ENCODE assay signal across 9 cellular contexts in genomic region chr6:13425971-13426931, GRCh38.
DNase-seq lines count a peak whose midpoint lies in the region; ATAC-seq and TF ChIP-seq lines count a peak whose summit lies in the region.
"Had no signal": no experiment of that assay in that cellular context is flagged by ENCODE, and none has a peak within 500 bp of the region (broad histone marks: within the 10 kb centered on the region; RNA-seq: fewer than 3 reads in every experiment).

No MANE protein-coding gene starts in this region.

- H3K9me2 ChIP-seq in PC-9 (ENCODE audit: insufficient read depth), result no peaks in the 10 kb centered on the region

- ATAC-seq in GM21529 (IDR thresholded peaks at IDR 0.05; ENCODE audit: unreplicated experiment) (no peak), GM21723 (IDR thresholded peaks at IDR 0.05; ENCODE audit: unreplicated experiment) (no peak)

- no peak overlapping the region for H2AFZ ChIP-seq in PC-9

- 87% methylated on average over 19 of the region's 21 CpGs for WGBS in esophagus muscularis mucosa
- 90 to 93% methylated on average over 21 of the region's 21 CpGs for WGBS in sigmoid colon, 2 donors

- H3K4me2 ChIP-seq in PC-9, result peak overlapping the region; percentile 4; the same call in 1 of the 2 replicates

- POLR2A ChIA-PET in PC-9 (lab: Charles Lee; ENCODE audit: unreplicated experiment), result interaction anchor here (0.6 kb wide), 1 partner anchor 388 kb away, joined by 3 read pairs; no protein-coding TSS in a partner anchor

- H3K4me3 ChIP-seq in PC-9 (no peak overlapping the region), esophagus muscularis mucosa (no peak overlapping the region), sigmoid colon (no peak overlapping the region)

- no peak overlapping the region for H3K27ac ChIP-seq in PC-9
- peak overlapping the region; percentile 50 to 72 (median 66) for H3K27ac ChIP-seq in esophagus muscularis mucosa (replicated peaks in 1 of 4)
- peak overlapping the region; percentile 55 to 68 (median 65) for H3K27ac ChIP-seq in sigmoid colon

- TF ChIP-seq EP300 in esophagus muscularis mucosa (IDR thresholded peaks at IDR 0.05) (no peak), sigmoid colon (IDR thresholded peaks at IDR 0.05) (no peak)

- TF ChIP-seq POLR2A in esophagus muscularis mucosa (IDR thresholded peaks at IDR 0.05; ENCODE audit: low read depth), result no peak
- no peak for TF ChIP-seq POLR2A in sigmoid colon (IDR thresholded peaks at IDR 0.05)

- H3K9me3 ChIP-seq in PC-9 (ENCODE audit: insufficient read depth, low read depth), result no peaks in the 10 kb centered on the region
- H3K9me3 ChIP-seq in esophagus muscularis mucosa, result no peaks in the 10 kb centered on the region
- H3K9me3 ChIP-seq in sigmoid colon, result no peaks in the 10 kb centered on the region

- no peaks in the 10 kb centered on the region for H4K20me1 ChIP-seq in PC-9 (ENCODE audit: insufficient read depth)

- DNase-seq in ELF-1 (ENCODE audit: low read depth, low spot score), result peak; percentile 65
- peak; percentile 14 to 48 for DNase-seq in PC-9
- DNase-seq in esophagus muscularis mucosa (ENCODE audit: extremely low spot score), result no peak
- no peak for DNase-seq in sigmoid colon
- no peak for DNase-seq in T-helper 1 cell
- no peak for DNase-seq in middle frontal gyrus (ENCODE audit: extremely low spot score, low spot score)
- DNase-seq: retina had no signal

- intact Hi-C loops in PC-9 (cut with micrococcal nuclease; ENCODE audit: unreplicated experiment) (no loop called here), esophagus muscularis mucosa (cut with DNase I) (no loop called here), sigmoid colon (cut with DNase I) (loop anchor here (5.0 kb wide), 1 partner anchor 61 kb away; the partner anchor contains the start of gene GFOD1)

- no TSS peak for BruUV-seq in PC-9 (replicated peaks; lab: Mats Ljungman, UMichigan)

- H3K4me1 ChIP-seq in PC-9 (replicated peaks; ENCODE audit: insufficient read depth) (0 out of 2 replicates have a peak, but pooled peaks cover 6% of the 10 kb centered on the region), esophagus muscularis mucosa (peaks cover 58 to 77% (median 72%) of the 10 kb centered on the region in 4 donors), sigmoid colon (peaks cover 0 to 62% (median 42%) of the 10 kb centered on the region in 4 donors)

- TF ChIP-seq CTCF in PC-9 (conservative IDR thresholded peaks at IDR 0.05) (no peak), esophagus muscularis mucosa (IDR thresholded peaks at IDR 0.05) (no peak), sigmoid colon (IDR thresholded peaks at IDR 0.05) (no peak)

- no peaks in the 10 kb centered on the region for H3K36me3 ChIP-seq in PC-9 (ENCODE audit: low read depth)
- H3K36me3 ChIP-seq in esophagus muscularis mucosa, result no peaks in the 10 kb centered on the region
- no peaks in the 10 kb centered on the region for H3K36me3 ChIP-seq in sigmoid colon

- H3K79me2 ChIP-seq in PC-9 (ENCODE audit: low read depth), result no peaks in the 10 kb centered on the region

- CTCF ChIA-PET in PC-9 (lab: Charles Lee), result no interaction called here

- H3F3A ChIP-seq in PC-9 (ENCODE audit: insufficient read depth, low read depth), result no peaks in the 10 kb centered on the region

- H3K27me3 ChIP-seq in PC-9 (ENCODE audit: insufficient read depth, low read depth), result no peaks in the 10 kb centered on the region
- no peaks in the 10 kb centered on the region for H3K27me3 ChIP-seq in esophagus muscularis mucosa
- H3K27me3 ChIP-seq in sigmoid colon, result no peaks in the 10 kb centered on the region

Comparison
In these comparisons a context has a peak if more than half of its experiments do, and no peak if none do; other contexts are left out.
1. DNase-seq: peak in ELF-1 (single experiment) and PC-9 (2 of 2); none in esophagus muscularis mucosa (single experiment), sigmoid colon (single experiment), T-helper 1 cell (0 of 5) and middle frontal gyrus (single experiment).